In genomic region chr22:30928401-30928800, GRCh38 we compare ENCODE assay signal across 17 cellular contexts. TPM values are rescaled to one million over a fixed set of nuclear protein-coding genes. Genes with fewer than 3 reads are reported as not detected.
DNase-seq lines count a peak whose midpoint lies in the region; ATAC-seq and TF ChIP-seq lines count a peak whose summit lies in the region.
"Had no signal": no experiment of that assay in that cellular context is flagged by ENCODE, and none has a peak within 500 bp of the region (broad histone marks: within the 10 kb centered on the region; RNA-seq: fewer than 3 reads in every experiment).

No MANE protein-coding gene starts in this region.

- intact Hi-C loops in cardiac septum (cut with DNase I), result no loop called here
- intact Hi-C loops in heart right ventricle (cut with DNase I), result loop anchor here in 3 of 10 donors (10.0 kb wide), 1 partner anchor 294 kb away; the partner anchor contains the start of gene SLC35E4 (in 3 of the 3)
- intact Hi-C loops in testis (cut with DNase I; ENCODE audit: low total_unique reads), result loop anchor here (10.0 kb wide), 2 partner anchors 164 to 294 kb away; partner anchors contain the start of gene SLC35E4

- H3K36me3 Mint-ChIP-seq in neural progenitor cell, result peaks cover 45% of the 10 kb centered on the region

- no peak overlapping the region for H3K4me3 Mint-ChIP-seq in neural progenitor cell
- H3K4me3 Mint-ChIP-seq: B cell; CD8-positive, alpha-beta memory T cell; HFFc6 had no signal

- H3K9me3 ChIP-seq in heart right ventricle, result no peaks in the 10 kb centered on the region
- no peaks in the 10 kb centered on the region for H3K9me3 ChIP-seq in neural progenitor cell (ENCODE audit: low read depth)
- H3K9me3 ChIP-seq in testis, result no peaks in the 10 kb centered on the region
- H3K9me3 ChIP-seq: BLaER1 treated with 17β-estradiol and CSF1 and Interleukin-3, amounts not matched to agents 10 nM and 100 nM; Caco-2 had no signal

- no peak for TF ChIP-seq CTCF in heart right ventricle (IDR thresholded peaks at IDR 0.05)
- no peak for TF ChIP-seq CTCF in neural progenitor cell (IDR thresholded peaks at IDR 0.05)
- TF ChIP-seq CTCF in testis (IDR thresholded peaks at IDR 0.05), result no peak

- no peak overlapping the region for H3K4me2 ChIP-seq in neural progenitor cell
- H3K4me2 ChIP-seq: BLaER1 treated with 17β-estradiol and CSF1 and Interleukin-3, amounts not matched to agents 10 nM and 100 nM had no signal

- H3K36me3 ChIP-seq in heart right ventricle (peaks cover 0 to 94% (median 54%) of the 10 kb centered on the region in 9 donors), neural progenitor cell (peaks cover 4% of the 10 kb centered on the region), testis (ENCODE audit: low read depth, missing control alignments) (no peaks in the 10 kb centered on the region)

- H3K79me2 ChIP-seq in neural progenitor cell (ENCODE audit: low read depth), result no peaks in the 10 kb centered on the region

- no peak overlapping the region for H3K9ac ChIP-seq in neural progenitor cell
- H3K9ac ChIP-seq: BLaER1 treated with 17β-estradiol and CSF1 and Interleukin-3, amounts not matched to agents 10 nM and 100 nM; GM23248 had no signal

- H3K27ac Mint-ChIP-seq in neural progenitor cell, result peak overlapping the region; percentile 3
- H3K27ac Mint-ChIP-seq: B cell, HFFc6 had no signal

- H3K27me3 ChIP-seq in heart right ventricle, result no peaks in the 10 kb centered on the region
- H3K27me3 ChIP-seq in neural progenitor cell, result no peaks in the 10 kb centered on the region
- no peaks in the 10 kb centered on the region for H3K27me3 ChIP-seq in testis
- H3K27me3 ChIP-seq: BLaER1 treated with 17β-estradiol and CSF1 and Interleukin-3, amounts not matched to agents 10 nM and 100 nM had no signal

- DNase-seq in cardiac septum (ENCODE audit: low spot score), result peak; percentile 20
- DNase-seq in heart right ventricle, result no peak
- peak; percentile 34 for DNase-seq in islet precursor cell
- no peak for DNase-seq in neural progenitor cell (ENCODE audit: low spot score)
- DNase-seq in testis, result peak; percentile 6
- no peak for DNase-seq in NAMALWA (ENCODE audit: low spot score)
- DNase-seq in SK-N-DZ (ENCODE audit: low spot score), result no peak
- DNase-seq in anterior cingulate cortex (lab: John Stamatoyannopoulos, UW), result no peak
- DNase-seq: Caco-2; CD8-positive, alpha-beta memory T cell; GDM1; GM23248; HFFc6 had no signal

- no peaks in the 10 kb centered on the region for H3F3A ChIP-seq in neural progenitor cell (ENCODE audit: low read depth)

- H3K9me3 Mint-ChIP-seq in neural progenitor cell, result no peaks in the 10 kb centered on the region
- H3K9me3 Mint-ChIP-seq: CD8-positive, alpha-beta memory T cell; HFFc6 had no signal

- no peak for TF ChIP-seq POLR2A in testis (IDR thresholded peaks at IDR 0.05)

- peaks cover 2% of the 10 kb centered on the region for H3K27me3 Mint-ChIP-seq in neural progenitor cell (ENCODE audit: insufficient read depth, low read depth)
- H3K27me3 Mint-ChIP-seq: B cell had no signal

- no peak overlapping the region for H2AFZ ChIP-seq in neural progenitor cell (replicated peaks)
- H2AFZ ChIP-seq: GM23248 had no signal

- peaks cover 2% of the 10 kb centered on the region for H4K20me1 ChIP-seq in neural progenitor cell (ENCODE audit: low read depth)

- H3K4me1 ChIP-seq in heart right ventricle (no peaks in the 10 kb centered on the region), neural progenitor cell (no peaks in the 10 kb centered on the region), testis (no peaks in the 10 kb centered on the region)
- H3K4me1 ChIP-seq: BLaER1 treated with 17β-estradiol and CSF1 and Interleukin-3, amounts not matched to agents 10 nM and 100 nM; Caco-2 had no signal

- H3K27ac ChIP-seq in heart right ventricle, result no peak overlapping the region
- H3K27ac ChIP-seq in neural progenitor cell, result no peak overlapping the region
- no peak overlapping the region for H3K27ac ChIP-seq in testis
- H3K27ac ChIP-seq: BLaER1 treated with 17β-estradiol and CSF1 and Interleukin-3, amounts not matched to agents 10 nM and 100 nM; GM23248; HL-60 had no signal

- no peak for ATAC-seq in heart right ventricle
- ATAC-seq: HCT116 had no signal

- H3K4me3 ChIP-seq in heart right ventricle (no peak overlapping the region), neural progenitor cell (no peak overlapping the region), testis (no peak overlapping the region)
- H3K4me3 ChIP-seq: BLaER1 treated with 17β-estradiol and CSF1 and Interleukin-3, amounts not matched to agents 10 nM and 100 nM; GM23248 had no signal

- 96 to 97% methylated on average over 6 of the region's 6 CpGs for WGBS in heart right ventricle, 2 donors
- 94 to 97% methylated on average over 6 of the region's 6 CpGs for WGBS in testis, 2 donors

- no peaks in the 10 kb centered on the region for H3K4me1 Mint-ChIP-seq in neural progenitor cell
- H3K4me1 Mint-ChIP-seq: B cell had no signal

RNA-seq across cellular contexts. Expression of gene MORC2, which starts 40.2 kb away (rescaled TPM):
- total RNA-seq in cardiac septum, result 20.6 TPM
- total RNA-seq in heart right ventricle, result 10 to 100 TPM; 14.1 to 24.5 (median 20.5) TPM
- 10 to 100 TPM; 14.1 to 27.8 TPM for polyA plus RNA-seq in heart right ventricle
- 29.8 and 35.0 TPM in 2 replicates for total RNA-seq in neural progenitor cell (ENCODE audit: low replicate concordance)
- total RNA-seq in testis, result 10 to 100 TPM; 65.5 to 81.0 TPM
- 64.8 TPM for polyA plus RNA-seq in testis (ENCODE audit: insufficient read depth, low read depth, low replicate concordance)
- 20.9 and 23.7 TPM in 2 replicates for polyA plus RNA-seq in SK-N-DZ (2014; cell fraction: cytosol; rRNA removed)
- 14.6 and 38.4 TPM in 2 replicates for polyA plus RNA-seq in SK-N-DZ (2014; cell fraction: nucleus; rRNA removed)

RNA-seq across cellular contexts. Expression of gene TUG1, which starts 40.7 kb away (rescaled TPM):
- total RNA-seq in cardiac septum (52.6 TPM), heart right ventricle (10 to 100 TPM; 37.7 to 48.4 (median 44.2) TPM), neural progenitor cell (ENCODE audit: low replicate concordance) (130 and 136 TPM in 2 replicates), testis (100 to 1,000 TPM; 134 to 182 TPM)
- polyA plus RNA-seq in heart right ventricle (10 to 100 TPM; 18.6 to 40.2 TPM), testis (ENCODE audit: insufficient read depth, low read depth, low replicate concordance) (157 TPM)
- 91.1 and 93.4 TPM in 2 replicates for polyA plus RNA-seq in SK-N-DZ (2014; cell fraction: cytosol; rRNA removed)
- 166 and 276 TPM in 2 replicates for polyA plus RNA-seq in SK-N-DZ (2014; cell fraction: nucleus; rRNA removed)

Comparison
In these comparisons a context has a peak if more than half of its experiments do, and no peak if none do; other contexts are left out.
1. DNase-seq: peak in cardiac septum (single experiment), islet precursor cell (single experiment) and testis (single experiment); none in heart right ventricle (0 of 2), neural progenitor cell (single experiment), NAMALWA (single experiment), SK-N-DZ (single experiment) and anterior cingulate cortex (0 of 58).